9 cellular contexts compared by ENCODE assay signal in the genomic region with DNA sequence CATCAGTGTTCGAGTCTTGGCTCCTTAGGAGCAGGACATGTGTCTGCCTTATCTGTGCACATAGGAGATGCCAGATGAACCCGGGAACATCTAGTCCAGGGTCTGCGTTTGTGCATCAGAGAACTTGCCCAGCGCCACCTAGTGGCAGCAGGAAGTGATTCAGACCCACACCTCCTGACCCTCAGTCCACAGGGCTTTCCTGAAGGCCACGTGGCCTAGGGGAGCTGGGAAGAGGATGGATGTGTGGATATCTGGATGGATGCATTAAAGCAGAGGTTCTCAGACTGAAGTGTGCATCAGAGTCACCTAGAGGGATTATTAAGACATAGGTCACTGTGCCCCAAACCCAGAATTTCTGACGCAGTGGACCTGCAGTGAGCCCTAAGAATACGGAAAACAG. TPM values are rescaled to one million over a fixed set of nuclear protein-coding genes. Genes with fewer than 3 reads are reported as not detected.
DNase-seq lines count a peak whose midpoint lies in the region; ATAC-seq and TF ChIP-seq lines count a peak whose summit lies in the region.
"Had no signal": no experiment of that assay in that cellular context is flagged by ENCODE, and none has a peak within 500 bp of the region (broad histone marks: within the 10 kb centered on the region; RNA-seq: fewer than 3 reads in every experiment).

No MANE protein-coding gene starts in this region.

- TF ChIP-seq CTCF in esophagus squamous epithelium (IDR thresholded peaks at IDR 0.05) (peak; percentile 36 to 60 (median 42)), osteoblast (IDR thresholded peaks at IDR 0.05; ENCODE audit: extremely low read depth, low read depth, low read length) (peak; percentile 73)

- H3K36me3 ChIP-seq in esophagus squamous epithelium (no peaks in the 10 kb centered on the region), osteoblast (ENCODE audit: insufficient read depth, low read length) (no peaks in the 10 kb centered on the region)

- no peak for TF ChIP-seq POLR2A in esophagus squamous epithelium (IDR thresholded peaks at IDR 0.05)

- DNase-seq in COLO829 (ENCODE audit: low spot score) (peak; percentile 55), NCI-H2196 (lab: John Stamatoyannopoulos, UW; ENCODE audit: unreplicated experiment) (peak; percentile 16), esophagus squamous epithelium (lab: John Stamatoyannopoulos, UW) (no peak), osteoblast (ENCODE audit: insufficient read length, low spot score, missing footprints) (no peak), DMS114 treated with DMSO at 0.1 percent for 48 hours (lab: John Stamatoyannopoulos, UW; ENCODE audit: unreplicated experiment) (no peak)
- DNase-seq in activated CD4-positive, alpha-beta memory T cell treated with anti-CD3 and anti-CD28 coated beads for 36 hours = peak; percentile 60

- no peaks in the 10 kb centered on the region for H4K20me1 ChIP-seq in osteoblast (ENCODE audit: insufficient read depth, low read length)

- H3K4me1 ChIP-seq in esophagus squamous epithelium = no peaks in the 10 kb centered on the region
- H3K4me1 ChIP-seq in osteoblast (ENCODE audit: insufficient read depth, low read length) = no peaks in the 10 kb centered on the region

- no peaks in the 10 kb centered on the region for H3K36me3 Mint-ChIP-seq in activated CD4-positive, alpha-beta memory T cell treated with anti-CD3 and anti-CD28 coated beads for 36 hours

- POLR2A ChIA-PET in activated CD4-positive, alpha-beta memory T cell treated with anti-CD3 and anti-CD28 coated beads for 36 hours (lab: Charles Lee) = interaction anchor here (0.6 kb wide), 1 partner anchor 148 kb away, joined by 3 read pairs; no protein-coding TSS in a partner anchor

- H3K4me3 ChIP-seq in esophagus squamous epithelium (no peak overlapping the region), osteoblast (ENCODE audit: insufficient read depth, low read length) (no peak overlapping the region)

- no peaks in the 10 kb centered on the region for H3K9me3 Mint-ChIP-seq in activated CD4-positive, alpha-beta memory T cell treated with anti-CD3 and anti-CD28 coated beads for 36 hours
- H3K9me3 Mint-ChIP-seq: T-helper 1 cell treated with Interleukin-12 subunit alpha and Interleukin-12 subunit beta and Interleukin-4 antibody, amounts not matched to agents 30 μg/mL and 1 μg/mL, for 36 hours had no signal

- no peaks in the 10 kb centered on the region for H3K27me3 Mint-ChIP-seq in activated CD4-positive, alpha-beta memory T cell treated with anti-CD3 and anti-CD28 coated beads for 36 hours

- H3K9me3 ChIP-seq in esophagus squamous epithelium = no peaks in the 10 kb centered on the region
- no peaks in the 10 kb centered on the region for H3K9me3 ChIP-seq in osteoblast (ENCODE audit: low read depth, low read length)

- H3K27me3 ChIP-seq in esophagus squamous epithelium (peaks cover 0 to 14% (median 0%) of the 10 kb centered on the region in 4 donors), osteoblast (ENCODE audit: insufficient read depth, low read length) (peaks cover 7% of the 10 kb centered on the region)

- ATAC-seq in GM21723 (IDR thresholded peaks at IDR 0.05; ENCODE audit: unreplicated experiment) = peak; percentile 65
- ATAC-seq in GM21447 (IDR thresholded peaks at IDR 0.05; ENCODE audit: unreplicated experiment) = no peak

- CTCF ChIA-PET in activated CD4-positive, alpha-beta memory T cell treated with anti-CD3 and anti-CD28 coated beads for 36 hours (lab: Charles Lee) = interaction anchor here (0.6 to 4.7 kb wide), 11 partner anchors 9 to 506 kb away, joined by 3 to 21 read pairs (median 4); no protein-coding TSS in a partner anchor

- H3K27ac ChIP-seq in esophagus squamous epithelium = no peak overlapping the region
- no peak overlapping the region for H3K27ac ChIP-seq in osteoblast (ENCODE audit: low read depth, low read length)

- H3K79me2 ChIP-seq in osteoblast (ENCODE audit: insufficient read depth, low read length) = no peaks in the 10 kb centered on the region

- H3K27ac Mint-ChIP-seq in activated CD4-positive, alpha-beta memory T cell treated with anti-CD3 and anti-CD28 coated beads for 36 hours = no peak overlapping the region
- H3K27ac Mint-ChIP-seq: T-helper 1 cell treated with Interleukin-12 subunit alpha and Interleukin-12 subunit beta and Interleukin-4 antibody, amounts not matched to agents 30 μg/mL and 1 μg/mL, for 36 hours had no signal

- 68 to 69% methylated on average over 3 to 4 of the region's 7 CpGs for WGBS in esophagus squamous epithelium, 2 donors

- no peak overlapping the region for H2AFZ ChIP-seq in osteoblast (ENCODE audit: low read length)

- no peak overlapping the region for H3K4me3 Mint-ChIP-seq in activated CD4-positive, alpha-beta memory T cell treated with anti-CD3 and anti-CD28 coated beads for 36 hours
- H3K4me3 Mint-ChIP-seq: T-helper 1 cell treated with Interleukin-12 subunit alpha and Interleukin-12 subunit beta and Interleukin-4 antibody, amounts not matched to agents 30 μg/mL and 1 μg/mL, for 36 hours had no signal

- no peak overlapping the region for H3K4me2 ChIP-seq in osteoblast (ENCODE audit: insufficient read depth, low read length)

- intact Hi-C loops in activated CD4-positive, alpha-beta memory T cell treated with anti-CD3 and anti-CD28 coated beads for 36 hours (cut with micrococcal nuclease) = no loop called here
- intact Hi-C loops in esophagus squamous epithelium (cut with DNase I) = no loop called here

- no peaks in the 10 kb centered on the region for H3K4me1 Mint-ChIP-seq in activated CD4-positive, alpha-beta memory T cell treated with anti-CD3 and anti-CD28 coated beads for 36 hours (ENCODE audit: low read depth)

RNA-seq across cellular contexts. Expression of a gene that starts 37.3 kb away (rescaled TPM):
- not detected for total RNA-seq in activated CD4-positive, alpha-beta memory T cell treated with anti-CD3 and anti-CD28 coated beads for 36 hours
- total RNA-seq in esophagus squamous epithelium (1 to 10 TPM in 1 of 4 donors, under 1 TPM in 2, not detected in 1; 0.26 to 1.1 (median 0.57) TPM), osteoblast (not detected in 2 replicates)

Comparison
In these comparisons a context has a peak if more than half of its experiments do, and no peak if none do; other contexts are left out.
1. DNase-seq: peak in COLO829 (single experiment), NCI-H2196 (single experiment) and activated CD4-positive, alpha-beta memory T cell treated with anti-CD3 and anti-CD28 coated beads for 36 hours (single experiment); none in esophagus squamous epithelium (single experiment), osteoblast (single experiment) and DMS114 treated with DMSO at 0.1 percent for 48 hours (single experiment).